In the genomic region with DNA sequence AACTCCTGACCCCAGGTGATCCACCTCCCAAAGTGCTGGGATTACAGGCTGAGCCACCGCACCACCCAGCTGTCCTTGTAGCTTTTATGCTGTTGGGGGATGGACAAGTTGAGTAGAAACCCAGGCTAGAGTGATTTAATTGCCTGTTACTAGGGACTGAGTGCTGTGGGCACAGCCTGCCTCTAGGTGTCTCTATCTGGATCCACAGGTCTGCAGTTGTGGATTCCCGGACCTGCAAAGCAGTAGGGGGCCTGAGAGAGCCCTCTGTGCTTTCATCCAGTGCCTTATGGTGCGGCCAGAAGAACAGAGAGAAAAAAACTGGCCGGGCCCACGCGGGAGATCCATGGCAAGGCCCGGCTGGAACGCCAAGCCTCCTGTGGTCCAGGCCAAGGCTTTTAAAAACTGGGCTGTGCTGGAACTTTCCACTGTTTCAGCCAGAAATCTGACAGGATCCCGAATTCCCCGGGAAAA, we compare ENCODE assay signal across 8 cellular contexts. TPM values are rescaled to one million over a fixed set of nuclear protein-coding genes. Genes with fewer than 3 reads are reported as not detected.
DNase-seq lines count a peak whose midpoint lies in the region; ATAC-seq and TF ChIP-seq lines count a peak whose summit lies in the region.

No MANE protein-coding gene starts in this region.

- H3K4me3 Mint-ChIP-seq in Caco-2 (ENCODE audit: unreplicated experiment): no peak overlapping the region

- no peaks in the 10 kb centered on the region for H3F3A ChIP-seq in neural cell (ENCODE audit: insufficient read depth, low read length, poor library complexity, severe bottlenecking)

- no TSS peak for BruUV-seq in Caco-2 (replicated peaks; lab: Mats Ljungman, UMichigan)

- H2AFZ ChIP-seq in neural cell (ENCODE audit: low read depth, low read length): no peak overlapping the region

- no peaks in the 10 kb centered on the region for H3K79me2 ChIP-seq in neural cell (replicated peaks; ENCODE audit: insufficient read depth, low read length)

- TF ChIP-seq RAD21 in neural cell (conservative IDR thresholded peaks at IDR 0.05): peak; percentile 53

- H3K27me3 ChIP-seq in Caco-2 (replicated peaks; ENCODE audit: control insufficient read depth, insufficient read depth, low read length) (no peaks in the 10 kb centered on the region), esophagus muscularis mucosa (no peaks in the 10 kb centered on the region), neural cell (ENCODE audit: insufficient read depth, low read depth, low read length) (no peaks in the 10 kb centered on the region)

- no peak overlapping the region for H3K9ac ChIP-seq in neural cell (ENCODE audit: low read length)

- H3K27ac Mint-ChIP-seq in Caco-2 (ENCODE audit: unreplicated experiment): no peak overlapping the region

- H3K9me3 ChIP-seq in Caco-2: no peaks in the 10 kb centered on the region
- no peaks in the 10 kb centered on the region for H3K9me3 ChIP-seq in esophagus muscularis mucosa
- H3K9me3 ChIP-seq in neural cell (ENCODE audit: low read length): no peaks in the 10 kb centered on the region

- H3K27ac ChIP-seq in esophagus muscularis mucosa (replicated peaks in 1 of 4) (peak overlapping the region in 3 of 4 donors; percentile 1 to 64 (median 54)), neural cell (ENCODE audit: low read length) (no peak overlapping the region)

- no peak overlapping the region for H3K4me2 ChIP-seq in neural cell (ENCODE audit: low read length)

- 34% methylated on average over 10 of the region's 10 CpGs for WGBS in esophagus muscularis mucosa

- no peak for TF ChIP-seq EP300 in esophagus muscularis mucosa (IDR thresholded peaks at IDR 0.05)
- no peak for TF ChIP-seq EP300 in neural cell (conservative IDR thresholded peaks at IDR 0.05; ENCODE audit: poor library complexity, severe bottlenecking)

- H3K9me2 ChIP-seq in neural cell (ENCODE audit: insufficient read depth, low read length): no peaks in the 10 kb centered on the region

- peaks cover 29% of the 10 kb centered on the region for H3K4me1 ChIP-seq in Caco-2
- H3K4me1 ChIP-seq in esophagus muscularis mucosa: peaks cover 21 to 62% (median 51%) of the 10 kb centered on the region in 4 donors

- H3K27me3 Mint-ChIP-seq in Caco-2 (ENCODE audit: insufficient read depth, unreplicated experiment): no peaks in the 10 kb centered on the region

- POLR2A ChIA-PET in Caco-2 (lab: Charles Lee): no interaction called here

- no peaks in the 10 kb centered on the region for H4K20me1 ChIP-seq in neural cell (ENCODE audit: insufficient read depth)

- H3K9me3 Mint-ChIP-seq in Caco-2 (ENCODE audit: unreplicated experiment): no peaks in the 10 kb centered on the region

- intact Hi-C loops in Caco-2 (cut with micrococcal nuclease; ENCODE audit: unreplicated experiment) (loop anchor here (1.0 to 2.0 kb wide), 2 partner anchors 20 to 98 kb away; no protein-coding TSS in a partner anchor), esophagus muscularis mucosa (cut with DNase I) (no loop called here)

- H3K4me3 ChIP-seq in Caco-2 (ENCODE audit: low read depth, low read length) (no peak overlapping the region), esophagus muscularis mucosa (no peak overlapping the region), neural cell (ENCODE audit: low read length) (no peak overlapping the region)

- H3K4me1 Mint-ChIP-seq in Caco-2 (ENCODE audit: low read depth, unreplicated experiment): peaks cover 25% of the 10 kb centered on the region

- H3K36me3 Mint-ChIP-seq in Caco-2 (ENCODE audit: insufficient read depth, unreplicated experiment): peaks cover 14% of the 10 kb centered on the region

- ATAC-seq in HG03378 (IDR thresholded peaks at IDR 0.05; ENCODE audit: unreplicated experiment) (no peak), HG03045 (IDR thresholded peaks at IDR 0.05; ENCODE audit: unreplicated experiment) (no peak)

- no peaks in the 10 kb centered on the region for H3K36me3 ChIP-seq in Caco-2 (ENCODE audit: control insufficient read depth, insufficient read depth, low read length)
- peaks cover 0 to 6% (median 2%) of the 10 kb centered on the region in 4 donors for H3K36me3 ChIP-seq in esophagus muscularis mucosa
- no peaks in the 10 kb centered on the region for H3K36me3 ChIP-seq in neural cell (ENCODE audit: insufficient read depth, low read length)

- TF ChIP-seq POLR2A in esophagus muscularis mucosa (IDR thresholded peaks at IDR 0.05; ENCODE audit: low read depth): no peak

- DNase-seq in Caco-2 (peak; percentile 79 to 81), HK-2 (ENCODE audit: unreplicated experiment) (peak; percentile 59), RPMI8226 (peak; percentile 43), esophagus muscularis mucosa (ENCODE audit: extremely low spot score) (no peak)
- DNase-seq in stimulated activated CD4-positive, alpha-beta T cell treated with anti-CD3 and anti-CD28 coated beads, Interleukin-4, amount 100 ng/mL, for 1 hour: no peak

- CTCF ChIA-PET in Caco-2 (lab: Charles Lee): interaction anchor here (0.6 to 2.1 kb wide), 9 partner anchors 11 to 193 kb away, joined by 3 to 6 read pairs (median 3); no protein-coding TSS in a partner anchor

- TF ChIP-seq CTCF in Caco-2 (IDR thresholded peaks at IDR 0.05; ENCODE audit: insufficient read depth in 1 of 2, low read depth in 1 of 2, low read length in 1 of 2, severe bottlenecking in 1 of 2, unreplicated experiment in 1 of 2) (peak; percentile 66 to 92), esophagus muscularis mucosa (IDR thresholded peaks at IDR 0.05) (peak; percentile 30 to 49 (median 32)), neural cell (IDR thresholded peaks at IDR 0.05; ENCODE audit: poor library complexity, severe bottlenecking) (peak; percentile 70)

TF ChIP-seq in neural cell, 6 proteins besides CTCF, POLR2A, EP300 and RAD21:
- TF ChIP-seq MXI1 (conservative IDR thresholded peaks at IDR 0.05; ENCODE audit: poor library complexity, severe bottlenecking) (no peak), TAF1 (IDR thresholded peaks at IDR 0.05; ENCODE audit: low read depth) (no peak), EZH2 (IDR thresholded peaks at IDR 0.05; ENCODE audit: borderline replicate concordance, insufficient read depth, low read length, poor library complexity, severe bottlenecking) (no peak), SMC3 (conservative IDR thresholded peaks at IDR 0.05; ENCODE audit: poor library complexity) (peak; percentile 67), REST (IDR thresholded peaks at IDR 0.05; ENCODE audit: borderline replicate concordance) (no peak), POLR2AphosphoS5 (IDR thresholded peaks at IDR 0.05) (no peak)

RNA-seq across cellular contexts. Expression of gene SIRPA, which starts 5.1 kb away (rescaled TPM):
- total RNA-seq in Caco-2 (2022) (31.6 and 33.3 TPM in 2 replicates), esophagus muscularis mucosa (10 to 100 TPM; 19.5 to 39.8 (median 32.5) TPM)
- polyA plus RNA-seq in neural cell: 6.7 and 8.0 TPM in 2 replicates
- polyA minus RNA-seq in neural cell: 6.8 and 8.2 TPM in 2 replicates

Comparison
In these comparisons a context has a peak if more than half of its experiments do, and no peak if none do; other contexts are left out.
1. DNase-seq: peak in Caco-2 (2 of 2), HK-2 (single experiment) and RPMI8226 (single experiment); none in esophagus muscularis mucosa (single experiment) and stimulated activated CD4-positive, alpha-beta T cell treated with anti-CD3 and anti-CD28 coated beads, Interleukin-4, amount 100 ng/mL, for 1 hour (single experiment).
2. Peak in every context shown above with its lines, with median percentiles within 50 percentile points of each other: CTCF ChIP-seq.